Comparison of ENCODE assay signal across 1 cellular context in genomic region chr20:47318027-47318595, GRCh38.
TF ChIP-seq lines count a peak whose summit lies in the region.

No MANE protein-coding gene starts in this region.

TF ChIP-seq in IMR-90, 13 proteins besides CTCF, POLR2A, EP300 and RAD21 (continued from another document):
- no peak for TF ChIP-seq ELK1 (IDR thresholded peaks at IDR 0.05; ENCODE audit: borderline replicate concordance, low read depth, low read length)
TF ChIP-seq in IMR-90: peak in this region for 0.
